10 cellular contexts compared by ENCODE assay signal in the genomic region with DNA sequence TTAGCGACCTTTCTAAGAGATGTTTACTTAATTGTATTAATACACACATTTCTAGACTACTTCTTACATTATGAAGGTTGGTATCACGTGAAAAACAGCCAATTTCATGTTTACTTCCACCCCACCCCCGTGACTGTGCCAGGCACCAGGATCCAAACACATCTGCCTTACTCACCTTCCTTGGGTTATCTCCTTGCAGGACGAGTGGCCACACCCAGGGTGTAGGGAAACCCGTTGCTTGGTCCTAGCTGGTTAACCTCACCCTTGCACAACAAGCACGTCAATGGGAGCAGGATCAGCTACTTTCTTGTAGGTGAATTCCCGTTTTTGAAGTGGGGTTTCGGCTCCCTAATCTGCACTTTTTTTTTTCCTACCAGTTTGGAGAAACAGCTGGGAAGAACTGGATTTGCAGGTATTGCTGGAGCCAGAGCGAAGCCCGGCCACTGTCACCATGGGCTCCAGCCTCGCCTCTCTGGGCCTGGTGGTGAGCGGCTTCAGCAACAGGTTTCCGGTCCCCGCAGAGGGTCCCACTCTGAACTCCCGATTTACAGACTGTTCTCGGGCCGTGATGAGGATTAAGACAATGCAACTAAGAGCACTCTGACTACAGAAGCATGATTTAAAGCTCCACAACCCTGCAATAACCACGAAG. TPM values are rescaled to one million over a fixed set of nuclear protein-coding genes. Genes with fewer than 3 reads are reported as not detected.
A peak's percentile ranks its signal among the peaks of the same experiment; 100 is the strongest.
DNase-seq lines count a peak whose midpoint lies in the region; ATAC-seq and TF ChIP-seq lines count a peak whose summit lies in the region.
"Had no signal": no experiment of that assay in that cellular context is flagged by ENCODE, and none has a peak within 500 bp of the region (broad histone marks: within the 10 kb centered on the region; RNA-seq: fewer than 3 reads in every experiment).

No MANE protein-coding gene starts in this region.

- POLR2A ChIA-PET in naive thymus-derived CD4-positive, alpha-beta T cell (lab: Charles Lee) = interaction anchor here (0.7 to 1.3 kb wide), 5 partner anchors 8 to 60 kb away, joined by 3 to 6 read pairs (median 4); partner anchors contain the start of gene TRPV2

- no peaks in the 10 kb centered on the region for H3K9me3 Mint-ChIP-seq in activated naive CD4-positive, alpha-beta T cell treated with anti-CD3 and anti-CD28 coated beads, Interleukin-2, amount 50 U/mL, for 24 hours
- no peaks in the 10 kb centered on the region for H3K9me3 Mint-ChIP-seq in activated naive CD4-positive, alpha-beta T cell treated with anti-CD3 and anti-CD28 coated beads, Interleukin-2, amount 50 U/mL, for 72 hours
- H3K9me3 Mint-ChIP-seq in naive thymus-derived CD4-positive, alpha-beta T cell = peaks cover 0 to 17% (median 0%) of the 10 kb centered on the region in 11 donors
- no peaks in the 10 kb centered on the region for H3K9me3 Mint-ChIP-seq in type B pancreatic cell

- H3K9ac ChIP-seq in colonic mucosa (ENCODE audit: low read depth in 2 of 2, low read length in 2 of 2) = peak overlapping the region in 1 of 2 donors; percentile 46

- CTCF ChIA-PET in naive thymus-derived CD4-positive, alpha-beta T cell (lab: Charles Lee) = interaction anchor here (0.6 to 1.3 kb wide), 2 partner anchors 12 to 37 kb away, joined by 3 to 4 read pairs; partner anchors contain the start of gene TRPV2

- peaks cover 29% of the 10 kb centered on the region for H3K4me1 Mint-ChIP-seq in activated naive CD4-positive, alpha-beta T cell treated with anti-CD3 and anti-CD28 coated beads, Interleukin-2, amount 50 U/mL, for 24 hours
- H3K4me1 Mint-ChIP-seq in naive thymus-derived CD4-positive, alpha-beta T cell = peaks cover 21 to 33% (median 29%) of the 10 kb centered on the region in 7 donors
- H3K4me1 Mint-ChIP-seq in type B pancreatic cell (ENCODE audit: unreplicated experiment) = peaks cover 22% of the 10 kb centered on the region

- TF ChIP-seq CTCF in colonic mucosa (IDR thresholded peaks at IDR 0.05) (no peak), type B pancreatic cell (conservative IDR thresholded peaks at IDR 0.05) (no peak)

- no peaks in the 10 kb centered on the region for H3K9me3 ChIP-seq in colonic mucosa
- no peaks in the 10 kb centered on the region for H3K9me3 ChIP-seq in naive thymus-derived CD4-positive, alpha-beta T cell (ENCODE audit: control insufficient read depth in 2 of 3, low read length in 3 of 3)

- H3K4me3 Mint-ChIP-seq in activated naive CD4-positive, alpha-beta T cell treated with anti-CD3 and anti-CD28 coated beads, Interleukin-2, amount 50 U/mL, for 24 hours = peak overlapping the region; percentile 4
- peak overlapping the region in 3 of 10 donors; percentile 14 to 35 (median 29) for H3K4me3 Mint-ChIP-seq in naive thymus-derived CD4-positive, alpha-beta T cell
- peak overlapping the region; percentile 70 for H3K4me3 Mint-ChIP-seq in type B pancreatic cell

- no peak overlapping the region for H3K4me3 ChIP-seq in colonic mucosa
- H3K4me3 ChIP-seq in naive thymus-derived CD4-positive, alpha-beta T cell (ENCODE audit: low read length) = no peak overlapping the region

- no peaks in the 10 kb centered on the region for H3K27me3 ChIP-seq in colonic mucosa
- H3K27me3 ChIP-seq in naive thymus-derived CD4-positive, alpha-beta T cell (ENCODE audit: control insufficient read depth in 2 of 2, insufficient read depth in 2 of 2, low read length in 2 of 2) = no peaks in the 10 kb centered on the region

- no peaks in the 10 kb centered on the region for H3K27me3 Mint-ChIP-seq in activated naive CD4-positive, alpha-beta T cell treated with anti-CD3 and anti-CD28 coated beads, Interleukin-2, amount 50 U/mL, for 24 hours
- H3K27me3 Mint-ChIP-seq in naive thymus-derived CD4-positive, alpha-beta T cell = peaks cover 0 to 5% (median 0%) of the 10 kb centered on the region in 5 donors
- H3K27me3 Mint-ChIP-seq in type B pancreatic cell = peaks cover 4% of the 10 kb centered on the region

- peaks cover 10% of the 10 kb centered on the region for H3K4me1 ChIP-seq in colonic mucosa
- peaks cover 6 to 13% of the 10 kb centered on the region in 2 donors for H3K4me1 ChIP-seq in naive thymus-derived CD4-positive, alpha-beta T cell (ENCODE audit: control insufficient read depth in 2 of 2, insufficient read depth in 2 of 2, low read length in 2 of 2)

- no peak for DNase-seq in activated naive CD4-positive, alpha-beta T cell treated with anti-CD3 and anti-CD28 coated beads, Interleukin-2, amount 50 U/mL, for 72 hours (ENCODE audit: low spot score in 2 of 2)
- peak; percentile 78 for DNase-seq in colonic mucosa
- no peak for DNase-seq in naive thymus-derived CD4-positive, alpha-beta T cell
- no peak for DNase-seq in type B pancreatic cell (ENCODE audit: extremely low spot score, unreplicated experiment)
- no peak for DNase-seq in GM19238 (ENCODE audit: insufficient read length, low spot score)
- DNase-seq: NCI-H1694 treated with DMSO at 0.1 percent for 48 hours, RPMI8226 had no signal

- peaks cover 11% of the 10 kb centered on the region for H3K36me3 ChIP-seq in colonic mucosa
- peaks cover 0 to 8% (median 3%) of the 10 kb centered on the region in 3 experiments for H3K36me3 ChIP-seq in naive thymus-derived CD4-positive, alpha-beta T cell (ENCODE audit: control insufficient read depth in 2 of 3, insufficient read depth in 3 of 3, low read length in 3 of 3)

- H3K27ac ChIP-seq in colonic mucosa = peak overlapping the region; percentile 40
- H3K27ac ChIP-seq in naive thymus-derived CD4-positive, alpha-beta T cell (ENCODE audit: low read depth, low read length) = no peak overlapping the region

- no peak overlapping the region for H3K27ac Mint-ChIP-seq in activated naive CD4-positive, alpha-beta T cell treated with anti-CD3 and anti-CD28 coated beads, Interleukin-2, amount 50 U/mL, for 24 hours
- H3K27ac Mint-ChIP-seq in activated naive CD4-positive, alpha-beta T cell treated with anti-CD3 and anti-CD28 coated beads, Interleukin-2, amount 50 U/mL, for 72 hours = peak overlapping the region in 1 of 2 donors; percentile 59
- H3K27ac Mint-ChIP-seq in naive thymus-derived CD4-positive, alpha-beta T cell = peak overlapping the region in 5 of 9 donors; percentile 21 to 59 (median 45)
- H3K27ac Mint-ChIP-seq in type B pancreatic cell = peak overlapping the region; percentile 73

- H3K36me3 Mint-ChIP-seq in activated naive CD4-positive, alpha-beta T cell treated with anti-CD3 and anti-CD28 coated beads, Interleukin-2, amount 50 U/mL, for 24 hours = peaks cover 21% of the 10 kb centered on the region
- peaks cover 33 to 34% of the 10 kb centered on the region in 2 donors for H3K36me3 Mint-ChIP-seq in activated naive CD4-positive, alpha-beta T cell treated with anti-CD3 and anti-CD28 coated beads, Interleukin-2, amount 50 U/mL, for 72 hours
- peaks cover 0 to 28% (median 23%) of the 10 kb centered on the region in 5 donors for H3K36me3 Mint-ChIP-seq in naive thymus-derived CD4-positive, alpha-beta T cell
- peaks cover 30% of the 10 kb centered on the region for H3K36me3 Mint-ChIP-seq in type B pancreatic cell

- no peak for ATAC-seq in activated naive CD4-positive, alpha-beta T cell treated with anti-CD3 and anti-CD28 coated beads, Interleukin-2, amount 50 U/mL, for 72 hours
- no peak for ATAC-seq in naive thymus-derived CD4-positive, alpha-beta T cell
- no peak for ATAC-seq in HG02840 (IDR thresholded peaks at IDR 0.05; ENCODE audit: low FRiP score, unreplicated experiment)
- ATAC-seq in HG03442 (IDR thresholded peaks at IDR 0.05; ENCODE audit: unreplicated experiment) = no peak

- intact Hi-C loops in colonic mucosa (cut with DNase I) = no loop called here
- intact Hi-C loops in naive thymus-derived CD4-positive, alpha-beta T cell (cut with micrococcal nuclease) = no loop called here

RNA-seq across cellular contexts. Expression of gene UBB, which starts 2.1 kb away (rescaled TPM):
- 1,000 to 10,000 TPM; 1,283 to 1,379 TPM for total RNA-seq in activated naive CD4-positive, alpha-beta T cell treated with anti-CD3 and anti-CD28 coated beads, Interleukin-2, amount 50 U/mL, for 72 hours
- 1,000 to 10,000 TPM; 1,436 to 2,044 TPM for total RNA-seq in colonic mucosa
- 1,000 to 10,000 TPM in 1 of 5 experiments, 100 to 1,000 TPM in 4; 537 to 1,283 (median 621) TPM for total RNA-seq in naive thymus-derived CD4-positive, alpha-beta T cell
- polyA plus RNA-seq in naive thymus-derived CD4-positive, alpha-beta T cell = 1,000 to 10,000 TPM; 1,829 to 1,950 TPM
- total RNA-seq in type B pancreatic cell (ENCODE audit: low replicate concordance) = 1,306 and 1,802 TPM in 2 replicates

RNA-seq across cellular contexts. Expression of gene CENPV, which starts 25.5 kb away (rescaled TPM):
- 100 to 1,000 TPM in 1 of 2 donors, 10 to 100 TPM in 1; 78.7 to 115 TPM for total RNA-seq in activated naive CD4-positive, alpha-beta T cell treated with anti-CD3 and anti-CD28 coated beads, Interleukin-2, amount 50 U/mL, for 72 hours
- total RNA-seq in colonic mucosa = 10 to 100 TPM; 60.6 to 77.4 TPM
- 10 to 100 TPM in 4 of 5 experiments, 1 to 10 TPM in 1; 9.8 to 30.3 (median 21.7) TPM for total RNA-seq in naive thymus-derived CD4-positive, alpha-beta T cell
- polyA plus RNA-seq in naive thymus-derived CD4-positive, alpha-beta T cell = 10 to 100 TPM; 23.1 to 29.2 TPM
- total RNA-seq in type B pancreatic cell (ENCODE audit: low replicate concordance) = 42.9 and 152 TPM in 2 replicates

RNA-seq across cellular contexts. Expression of gene TRPV2, which starts 36.6 kb away (rescaled TPM):
- total RNA-seq in activated naive CD4-positive, alpha-beta T cell treated with anti-CD3 and anti-CD28 coated beads, Interleukin-2, amount 50 U/mL, for 72 hours = 10 to 100 TPM; 29.1 to 42.0 TPM
- 1 to 10 TPM; 5.4 to 7.4 TPM for total RNA-seq in colonic mucosa
- 100 to 1,000 TPM in 1 of 5 experiments, 10 to 100 TPM in 4; 66.8 to 141 (median 80.0) TPM for total RNA-seq in naive thymus-derived CD4-positive, alpha-beta T cell
- polyA plus RNA-seq in naive thymus-derived CD4-positive, alpha-beta T cell = 100 to 1,000 TPM in 1 of 2 donors, 10 to 100 TPM in 1; 78.7 to 104 TPM
- total RNA-seq in type B pancreatic cell (ENCODE audit: low replicate concordance) = 0.52 and 1.7 TPM in 2 replicates
